18 cellular contexts compared by ENCODE assay signal in genomic region chr7:103539875-103540274, GRCh38.
"Had no signal": no experiment of that assay in that cellular context is flagged by ENCODE, and none has a peak within 500 bp of the region (broad histone marks: within the 10 kb centered on the region; RNA-seq: fewer than 3 reads in every experiment).

No MANE protein-coding gene starts in this region.

- ATAC-seq: foreskin keratinocyte; gastroesophageal sphincter; mucosa of descending colon; naive thymus-derived CD4-positive, alpha-beta T cell; stimulated activated memory B cell treated with anti-CD40 and anti-IgM and Interleukin-4, amounts not matched to agents 10 μg/mL and 1 μg/mL and 100 μg/mL, for 72 hours; stimulated activated naive CD8-positive, alpha-beta T cell treated with anti-CD3 and anti-CD28 coated beads, Interleukin-15, Interleukin-2, amounts not matched to agents 100 U/mL and 50 U/mL, for 24 hours; upper lobe of right lung had no signal

- DNase-seq: colonic mucosa; effector memory CD4-positive, alpha-beta T cell; foreskin keratinocyte; heart right ventricle; mesenchymal stem cell; mucosa of descending colon; naive thymus-derived CD4-positive, alpha-beta T cell; sigmoid colon; stimulated activated CD4-positive, alpha-beta T cell treated with anti-CD3 and anti-CD28 coated beads, Interleukin-4, amount 100 ng/mL, for 4 hours; stimulated activated naive CD8-positive, alpha-beta T cell treated with anti-CD3 and anti-CD28 coated beads, Interleukin-15, Interleukin-2, amounts not matched to agents 100 U/mL and 50 U/mL, for 24 hours; transverse colon; upper lobe of right lung had no signal

- H3K27me3 ChIP-seq: colonic mucosa, esophagus muscularis mucosa, foreskin keratinocyte, gastroesophageal sphincter, heart right ventricle, neural progenitor cell, sigmoid colon, transverse colon, upper lobe of right lung, vagina had no signal

- H3K27ac ChIP-seq: colonic mucosa, esophagus muscularis mucosa, foreskin keratinocyte, gastroesophageal sphincter, neural progenitor cell, parathyroid adenoma, sigmoid colon, transverse colon, upper lobe of right lung, vagina had no signal

- H3K9me3 ChIP-seq: colonic mucosa, esophagus muscularis mucosa, gastroesophageal sphincter, heart right ventricle, mucosa of descending colon, sigmoid colon, transverse colon, upper lobe of right lung, vagina had no signal

- H3K36me3 ChIP-seq: colonic mucosa, esophagus muscularis mucosa, gastroesophageal sphincter, heart right ventricle, neural progenitor cell, sigmoid colon, transverse colon, upper lobe of right lung, vagina had no signal

- H3K4me3 ChIP-seq: colonic mucosa, esophagus muscularis mucosa, gastroesophageal sphincter, heart right ventricle, mucosa of descending colon, neural progenitor cell, sigmoid colon, transverse colon, upper lobe of right lung, vagina had no signal

- H3K4me1 ChIP-seq: colonic mucosa, foreskin keratinocyte, gastroesophageal sphincter, neural progenitor cell, parathyroid adenoma, transverse colon, upper lobe of right lung, vagina had no signal
